In genomic region chr16:81036751-81037350, GRCh38 we compare ENCODE assay signal across 8 cellular contexts. TPM values are rescaled to one million over a fixed set of nuclear protein-coding genes. Genes with fewer than 3 reads are reported as not detected.
DNase-seq lines count a peak whose midpoint lies in the region; ATAC-seq and TF ChIP-seq lines count a peak whose summit lies in the region.

No MANE protein-coding gene starts in this region.

- peak overlapping the region in 6 of 7 donors; percentile 7 to 70 (median 60) for H3K27ac Mint-ChIP-seq in CD14-positive monocyte
- peak overlapping the region; percentile 81 for H3K27ac Mint-ChIP-seq in chondrocyte (ENCODE audit: unreplicated experiment)
- H3K27ac Mint-ChIP-seq in mesothelial cell of epicardium: peak overlapping the region; percentile 72

- peak overlapping the region; percentile 74 for H3K9ac ChIP-seq in Karpas-422 (ENCODE audit: low read length)

- peak overlapping the region; percentile 89 for H3K4me2 ChIP-seq in Karpas-422 (ENCODE audit: low read depth, low read length, poor library complexity, severe bottlenecking)

- H3K9me3 ChIP-seq in Karpas-422 (ENCODE audit: low read length): no peaks in the 10 kb centered on the region

- H3K4me1 ChIP-seq in Karpas-422 (ENCODE audit: low read length): peaks cover 9% of the 10 kb centered on the region

- peaks cover 17% of the 10 kb centered on the region; the same call in 1 of the 2 replicates for H3K36me3 ChIP-seq in Karpas-422 (ENCODE audit: insufficient read depth, low read length)

- H3K36me3 Mint-ChIP-seq in CD14-positive monocyte (peaks cover 24 to 26% of the 10 kb centered on the region in 2 donors), chondrocyte (ENCODE audit: low read depth) (peaks cover 9% of the 10 kb centered on the region), mesothelial cell of epicardium (peaks cover 9% of the 10 kb centered on the region)

- no peaks in the 10 kb centered on the region for H3K9me2 ChIP-seq in Karpas-422 (replicated peaks; ENCODE audit: insufficient read depth, low read length)

- H3K4me1 Mint-ChIP-seq in CD14-positive monocyte (peaks cover 23% of the 10 kb centered on the region), chondrocyte (ENCODE audit: low read depth) (peaks cover 35% of the 10 kb centered on the region), mesothelial cell of epicardium (peaks cover 35% of the 10 kb centered on the region)

- peak; percentile 46 for DNase-seq in CD14-positive monocyte (ENCODE audit: low spot score)
- peak; percentile 50 for DNase-seq in Karpas-422
- no peak for DNase-seq in chondrocyte (ENCODE audit: low spot score)
- no peak for DNase-seq in mesothelial cell of epicardium (ENCODE audit: low spot score in 2 of 2, unreplicated experiment in 2 of 2)
- no peak for DNase-seq in islet precursor cell
- DNase-seq in D341Med (ENCODE audit: low spot score): no peak

- H3K9me3 Mint-ChIP-seq in CD14-positive monocyte (peaks cover 0 to 3% (median 0%) of the 10 kb centered on the region in 7 donors), chondrocyte (ENCODE audit: low read depth) (no peaks in the 10 kb centered on the region), mesothelial cell of epicardium (peaks cover 9% of the 10 kb centered on the region)

- H3K27ac ChIP-seq in Karpas-422 (ENCODE audit: low read length): 0 out of 2 replicates have a peak overlapping the region, but pooled peaks have one; percentile 1

- peaks cover 49% of the 10 kb centered on the region for H3K79me2 ChIP-seq in Karpas-422 (ENCODE audit: low read length)

- TF ChIP-seq CTCF in CD14-positive monocyte (IDR thresholded peaks at IDR 0.05) (no peak), chondrocyte (IDR thresholded peaks at IDR 0.05) (no peak), mesothelial cell of epicardium (IDR thresholded peaks at IDR 0.05; ENCODE audit: unreplicated experiment) (no peak)

- H2AFZ ChIP-seq in Karpas-422 (ENCODE audit: low read length): no peak overlapping the region

- H3K27me3 Mint-ChIP-seq in CD14-positive monocyte (ENCODE audit: low read depth in 3 of 3): no peaks in the 10 kb centered on the region
- no peaks in the 10 kb centered on the region for H3K27me3 Mint-ChIP-seq in chondrocyte (ENCODE audit: low read depth)
- H3K27me3 Mint-ChIP-seq in mesothelial cell of epicardium (ENCODE audit: low read depth): no peaks in the 10 kb centered on the region

- no peaks in the 10 kb centered on the region for H3K27me3 ChIP-seq in Karpas-422 (ENCODE audit: low read length)

- intact Hi-C loops in CD14-positive monocyte (cut with micrococcal nuclease): loop anchor here (2.0 to 10.0 kb wide), 4 partner anchors 35 to 698 kb away; partner anchors contain the start of genes C16orf46 (in 2 of the 2) and GCSH (in 1 of the 2)

- H3K4me3 ChIP-seq in Karpas-422 (ENCODE audit: low read length): peak overlapping the region; percentile 75

- H4K20me1 ChIP-seq in Karpas-422 (ENCODE audit: insufficient read depth, low read depth, low read length): 0 out of 2 replicates have a peak, but pooled peaks cover 9% of the 10 kb centered on the region

- H3K4me3 Mint-ChIP-seq in CD14-positive monocyte: peak overlapping the region; percentile 82 to 88
- H3K4me3 Mint-ChIP-seq in chondrocyte (ENCODE audit: unreplicated experiment): peak overlapping the region; percentile 80
- H3K4me3 Mint-ChIP-seq in mesothelial cell of epicardium: peak overlapping the region; percentile 82

- ATAC-seq in GM19328 (IDR thresholded peaks at IDR 0.05; ENCODE audit: unreplicated experiment) (no peak), GM21576 (IDR thresholded peaks at IDR 0.05; ENCODE audit: unreplicated experiment) (no peak)

RNA-seq across cellular contexts. Expression of gene ATMIN, which starts 1.2 kb away (rescaled TPM):
- 10 to 100 TPM; 10.9 to 17.6 TPM for polyA plus RNA-seq in CD14-positive monocyte
- 25.0 and 62.1 TPM in 2 replicates for total RNA-seq in Karpas-422 (2014; rRNA removed; shearing (Covaris generic); ENCODE audit: low replicate concordance)
- total RNA-seq in chondrocyte (27.9 to 34.5 TPM (median 34.4 TPM) in 3 replicates), mesothelial cell of epicardium (43.1 to 45.6 TPM (median 43.2 TPM) in 3 replicates)

RNA-seq across cellular contexts. Expression of gene CENPN, which starts 29.8 kb away (rescaled TPM):
- polyA plus RNA-seq in CD14-positive monocyte: 1 to 10 TPM; 2.5 to 4.4 TPM
- total RNA-seq in Karpas-422 (2014; rRNA removed; shearing (Covaris generic); ENCODE audit: low replicate concordance): 24.4 and 80.4 TPM in 2 replicates
- total RNA-seq in chondrocyte (9.2 to 14.6 TPM (median 10.8 TPM) in 3 replicates), mesothelial cell of epicardium (13.1 to 16.4 TPM (median 14.6 TPM) in 3 replicates)

RNA-seq across cellular contexts. Expression of gene CMC2, which starts 30.2 kb away (rescaled TPM):
- 10 to 100 TPM; 70.7 to 79.5 TPM for polyA plus RNA-seq in CD14-positive monocyte
- total RNA-seq in Karpas-422 (2014; rRNA removed; shearing (Covaris generic); ENCODE audit: low replicate concordance): 38.5 and 38.9 TPM in 2 replicates
- total RNA-seq in chondrocyte: 42.4 to 61.6 TPM (median 45.8 TPM) in 3 replicates
- total RNA-seq in mesothelial cell of epicardium: 33.2 to 35.1 TPM (median 34.0 TPM) in 3 replicates

RNA-seq across cellular contexts. Expression of gene C16orf46, which starts 40.2 kb away (rescaled TPM):
- under 1 TPM in 1 of 2 donors, not detected in 1; 0.42 TPM for polyA plus RNA-seq in CD14-positive monocyte
- 0.22 TPM in 1 of 2 replicates, not detected in the other for total RNA-seq in Karpas-422 (2014; rRNA removed; shearing (Covaris generic); ENCODE audit: low replicate concordance)
- total RNA-seq in chondrocyte (0.35 to 0.36 TPM in 2 of 3 replicates, not detected in the other), mesothelial cell of epicardium (0.89 to 2.0 TPM (median 0.90 TPM) in 3 replicates)

RNA-seq across cellular contexts. Expression of gene GCSH, which starts 59.3 kb away (rescaled TPM):
- polyA plus RNA-seq in CD14-positive monocyte: 1 to 10 TPM; 1.0 to 2.0 TPM
- 39.1 and 49.2 TPM in 2 replicates for total RNA-seq in Karpas-422 (2014; rRNA removed; shearing (Covaris generic); ENCODE audit: low replicate concordance)
- total RNA-seq in chondrocyte: 16.3 to 19.9 TPM (median 16.4 TPM) in 3 replicates
- 31.6 to 37.6 TPM (median 34.8 TPM) in 3 replicates for total RNA-seq in mesothelial cell of epicardium

Comparison
In these comparisons a context has a peak if more than half of its experiments do, and no peak if none do; other contexts are left out.
1. DNase-seq: peak in CD14-positive monocyte (single experiment) and Karpas-422 (single experiment); none in chondrocyte (single experiment), mesothelial cell of epicardium (0 of 2), islet precursor cell (single experiment) and D341Med (single experiment).
2. Peak in every context shown above with its lines, with median percentiles within 50 percentile points of each other: H3K27ac Mint-ChIP-seq and H3K4me3 Mint-ChIP-seq.